Comparison of ENCODE assay signal across 8 cellular contexts in the genomic region with DNA sequence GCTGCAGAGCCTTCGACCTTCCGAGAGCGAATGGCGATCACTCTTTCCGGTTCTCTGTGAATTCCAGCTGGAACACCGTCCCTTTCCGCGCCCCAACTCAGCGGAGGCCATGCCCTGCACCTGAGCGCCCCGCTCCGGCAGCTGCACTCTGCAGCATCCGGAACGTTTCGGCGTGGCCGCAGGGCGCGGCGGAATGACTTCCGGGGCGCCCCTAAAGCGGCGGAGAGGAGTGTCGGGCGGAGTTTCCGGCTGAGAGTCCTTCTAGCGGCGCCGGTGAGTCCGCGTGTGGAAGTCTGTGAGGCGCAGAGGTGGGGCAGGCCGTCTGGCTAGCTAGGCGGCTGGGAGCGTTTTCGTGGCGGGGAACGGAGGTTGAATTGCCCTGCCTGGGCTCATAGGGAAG.
DNase-seq lines count a peak whose midpoint lies in the region; ATAC-seq and TF ChIP-seq lines count a peak whose summit lies in the region.
"Not testable (repeated sequence)": the region's sequence is repeated elsewhere in the genome, so short reads cannot be mapped to it uniquely, and the experiment has no call there.

A gene (plus strand): TSS at position 252 of the 400 bp plus-strand sequence.

- POLR2A ChIA-PET in CD4-positive, alpha-beta T cell (lab: Charles Lee); T-cell (lab: Charles Lee): not testable (repeated sequence)

- CTCF ChIA-PET in CD4-positive, alpha-beta T cell (lab: Charles Lee); T-cell (lab: Charles Lee): not testable (repeated sequence)

- H3K27ac Mint-ChIP-seq in CD4-positive, alpha-beta T cell; T-cell; natural killer cell treated with Interleukin-12 subunit alpha and Interleukin-12 subunit beta and Interleukin-15 and Interleukin-18, amount 100 ng/mL, for 72 hours: not testable (repeated sequence)

- not testable (repeated sequence) for H3K36me3 Mint-ChIP-seq in CD4-positive, alpha-beta T cell (ENCODE audit: low read depth); T-cell; natural killer cell treated with Interleukin-12 subunit alpha and Interleukin-12 subunit beta and Interleukin-15 and Interleukin-18, amount 100 ng/mL, for 72 hours

- not testable (repeated sequence) for H3K27me3 ChIP-seq in CD4-positive, alpha-beta T cell (ENCODE audit: control insufficient read depth, insufficient read depth, low read length); foreskin keratinocyte

- peak; percentile 98 for ATAC-seq in CD4-positive, alpha-beta T cell (ENCODE audit: poor library complexity)
- ATAC-seq in GM19035 (IDR thresholded peaks at IDR 0.05; ENCODE audit: unreplicated experiment), result peak; percentile 95
- peak; percentile 94 for ATAC-seq in GM21528 (IDR thresholded peaks at IDR 0.05; ENCODE audit: low FRiP score, unreplicated experiment)
- peak; percentile 93 for ATAC-seq in HG02870 (IDR thresholded peaks at IDR 0.05; ENCODE audit: unreplicated experiment)
- peak; percentile 97 for ATAC-seq in HG03196 (IDR thresholded peaks at IDR 0.05; ENCODE audit: unreplicated experiment)
- peak; percentile 99 to 100 (median 100) for ATAC-seq in T-cell (replicated peaks in 1 of 4)
- peak; percentile 94 for ATAC-seq in foreskin keratinocyte
- ATAC-seq in natural killer cell treated with Interleukin-12 subunit alpha and Interleukin-12 subunit beta and Interleukin-15 and Interleukin-18, amount 100 ng/mL, for 72 hours, result peak; percentile 99 to 100

- H3K9me3 Mint-ChIP-seq in CD4-positive, alpha-beta T cell; T-cell; natural killer cell treated with Interleukin-12 subunit alpha and Interleukin-12 subunit beta and Interleukin-15 and Interleukin-18, amount 100 ng/mL, for 72 hours: not testable (repeated sequence)

- not testable (repeated sequence) for DNase-seq in CD4-positive, alpha-beta T cell; T-cell; foreskin keratinocyte; natural killer cell treated with Interleukin-12 subunit alpha and Interleukin-12 subunit beta and Interleukin-15 and Interleukin-18, amount 100 ng/mL, for 72 hours (ENCODE audit: low spot score)

- intact Hi-C loops in CD4-positive, alpha-beta T cell (cut with DNase I, micrococcal nuclease), result not testable (repeated sequence)

- not testable (repeated sequence) for H3K4me3 Mint-ChIP-seq in CD4-positive, alpha-beta T cell; T-cell; natural killer cell treated with Interleukin-12 subunit alpha and Interleukin-12 subunit beta and Interleukin-15 and Interleukin-18, amount 100 ng/mL, for 72 hours

- not testable (repeated sequence) for H3K9me3 ChIP-seq in CD4-positive, alpha-beta T cell (ENCODE audit: control insufficient read depth, low read length)

- H3K27me3 Mint-ChIP-seq in CD4-positive, alpha-beta T cell; T-cell; natural killer cell treated with Interleukin-12 subunit alpha and Interleukin-12 subunit beta and Interleukin-15 and Interleukin-18, amount 100 ng/mL, for 72 hours: not testable (repeated sequence)

- not testable (repeated sequence) for TF ChIP-seq CTCF in CD4-positive, alpha-beta T cell (IDR thresholded peaks at IDR 0.05); foreskin keratinocyte (conservative IDR thresholded peaks at IDR 0.05)

- not testable (repeated sequence) for H3K4me1 ChIP-seq in foreskin keratinocyte

- H3K4me1 Mint-ChIP-seq in CD4-positive, alpha-beta T cell (ENCODE audit: low read depth); T-cell; natural killer cell treated with Interleukin-12 subunit alpha and Interleukin-12 subunit beta and Interleukin-15 and Interleukin-18, amount 100 ng/mL, for 72 hours (ENCODE audit: low read depth in 2 of 2): not testable (repeated sequence)

- not testable (repeated sequence) for H3K27ac ChIP-seq in CD4-positive, alpha-beta T cell (ENCODE audit: low read depth, low read length); foreskin keratinocyte
